22 cellular contexts compared by ENCODE assay signal in genomic region chr9:78311075-78311474, GRCh38. TPM values are rescaled to one million over a fixed set of nuclear protein-coding genes. Genes with fewer than 3 reads are reported as not detected.
A peak's percentile ranks its signal among the peaks of the same experiment; 100 is the strongest.
DNase-seq lines count a peak whose midpoint lies in the region; ATAC-seq and TF ChIP-seq lines count a peak whose summit lies in the region.
"Had no signal": no experiment of that assay in that cellular context is flagged by ENCODE, and none has a peak within 500 bp of the region (broad histone marks: within the 10 kb centered on the region; RNA-seq: fewer than 3 reads in every experiment).

No MANE protein-coding gene starts in this region.

- BruUV-seq in MCF 10A (replicated peaks; lab: Mats Ljungman, UMichigan) (no TSS peak), mammary epithelial cell (replicated peaks; lab: Mats Ljungman, UMichigan) (no TSS peak)

- intact Hi-C loops in MCF 10A (cut with micrococcal nuclease) (no loop called here), mammary epithelial cell (cut with micrococcal nuclease) (no loop called here), prostate gland (cut with DNase I) (no loop called here)

- no peak overlapping the region for H3K4me2 ChIP-seq in mammary epithelial cell (ENCODE audit: insufficient read depth, low read depth, low read length)

- dilution Hi-C loops in mammary epithelial cell (cut with HindIII; ENCODE audit: low sequenced_read_pairs) = no loop called here

- H3K4me3 Mint-ChIP-seq in MCF 10A (ENCODE audit: unreplicated experiment) = no peak overlapping the region
- H3K4me3 Mint-ChIP-seq: CD4-positive, CD25-positive, alpha-beta regulatory T cell had no signal

- no peak overlapping the region for H3K4me3 ChIP-seq in mammary epithelial cell (replicated peaks in 1 of 3; ENCODE audit: insufficient read depth in 1 of 3, low read depth in 2 of 3, low read length in 3 of 3)
- no peak overlapping the region for H3K4me3 ChIP-seq in coronary artery
- H3K4me3 ChIP-seq in prostate gland = no peak overlapping the region
- no peak overlapping the region for H3K4me3 ChIP-seq in MG63

- H3K9me3 Mint-ChIP-seq in MCF 10A (ENCODE audit: unreplicated experiment) = no peaks in the 10 kb centered on the region
- H3K9me3 Mint-ChIP-seq: CD4-positive, CD25-positive, alpha-beta regulatory T cell had no signal

- H3K4me1 ChIP-seq in mammary epithelial cell (ENCODE audit: insufficient read depth, low read length) (no peaks in the 10 kb centered on the region), prostate gland (replicated peaks) (no peaks in the 10 kb centered on the region)

- H3K27me3 ChIP-seq in mammary epithelial cell (ENCODE audit: insufficient read depth, low read length) (no peaks in the 10 kb centered on the region), prostate gland (replicated peaks; ENCODE audit: insufficient read depth) (no peaks in the 10 kb centered on the region), MG63 (no peaks in the 10 kb centered on the region)

- H3K9ac ChIP-seq in mammary epithelial cell (ENCODE audit: insufficient read depth, low read length) = no peak overlapping the region

- H3K36me3 ChIP-seq in mammary epithelial cell (ENCODE audit: insufficient read depth, low read length) (peaks cover 41% of the 10 kb centered on the region), prostate gland (no peaks in the 10 kb centered on the region), MG63 (peaks cover 31% of the 10 kb centered on the region)

- no peak overlapping the region for H3K27ac ChIP-seq in mammary epithelial cell (ENCODE audit: insufficient read depth, low read depth, low read length)
- H3K27ac ChIP-seq in VCaP = peak overlapping the region; percentile 95
- H3K27ac ChIP-seq in coronary artery = no peak overlapping the region
- H3K27ac ChIP-seq in prostate gland = peak overlapping the region; percentile 72 to 76

- H2AFZ ChIP-seq in mammary epithelial cell (ENCODE audit: low read depth, low read length) = no peak overlapping the region

- peak overlapping the region; percentile 7 for H3K27ac Mint-ChIP-seq in MCF 10A (ENCODE audit: low read depth, unreplicated experiment)
- H3K27ac Mint-ChIP-seq: CD4-positive, CD25-positive, alpha-beta regulatory T cell had no signal

- DNase-seq in MCF 10A (ENCODE audit: unreplicated experiment) (no peak), mammary epithelial cell (no peak), coronary artery (ENCODE audit: low spot score) (peak; percentile 57), prostate gland (ENCODE audit: low spot score) (no peak), MG63 (no peak), HK-2 (ENCODE audit: unreplicated experiment) (no peak)
- DNase-seq: CD4-positive, CD25-positive, alpha-beta regulatory T cell; DMS153; DND-41; H7; KG1; NCI-H1092; NCI-H1417 treated with DMSO at 0.1 percent for 48 hours; NCI-H1694 treated with DMSO at 0.1 percent for 48 hours; NCI-H2081; NCI-H226; NCI-H510A; NCI-H69; RPMI8226; SHP77 had no signal

- CTCF ChIA-PET in MCF 10A (lab: Yijun Ruan, JAX) (interaction anchor here (1.3 kb wide), 1 partner anchor 71 kb away, joined by 5 read pairs; no protein-coding TSS in a partner anchor), mammary epithelial cell (lab: Charles Lee; ENCODE audit: low non-redundant PET) (no interaction called here)

- in situ Hi-C loops in mammary epithelial cell (cut with MboI; ENCODE audit: low sequenced_read_pairs in 2 of 2) = no loop called here

- no peak for TF ChIP-seq POLR2A in prostate gland (IDR thresholded peaks at IDR 0.05)

- no peak for ATAC-seq in GM21576 (IDR thresholded peaks at IDR 0.05; ENCODE audit: unreplicated experiment)

- POLR2A ChIA-PET in MCF 10A (lab: Yijun Ruan, JAX) = no interaction called here

- TF ChIP-seq CTCF in MCF 10A (IDR thresholded peaks at IDR 0.05; ENCODE audit: unreplicated experiment) = no peak
- TF ChIP-seq CTCF in mammary epithelial cell (conservative IDR thresholded peaks at IDR 0.05 in 1 of 2, IDR thresholded peaks at IDR 0.05 in 1 of 2; ENCODE audit: extremely low read depth in 1 of 2, insufficient read depth in 1 of 2, low read depth in 1 of 2, low read length in 2 of 2) = no peak
- TF ChIP-seq CTCF in VCaP (conservative IDR thresholded peaks at IDR 0.05) = no peak
- no peak for TF ChIP-seq CTCF in coronary artery (IDR thresholded peaks at IDR 0.05)
- TF ChIP-seq CTCF in prostate gland (IDR thresholded peaks at IDR 0.05) = no peak

- H3K27me3 Mint-ChIP-seq in MCF 10A (ENCODE audit: insufficient read depth, unreplicated experiment) = no peaks in the 10 kb centered on the region
- H3K27me3 Mint-ChIP-seq: CD4-positive, CD25-positive, alpha-beta regulatory T cell had no signal

- no peaks in the 10 kb centered on the region for H3K4me1 Mint-ChIP-seq in MCF 10A (ENCODE audit: insufficient read depth, unreplicated experiment)

- H4K20me1 ChIP-seq in mammary epithelial cell (ENCODE audit: insufficient read depth, low read length) = no peaks in the 10 kb centered on the region

- peaks cover 3% of the 10 kb centered on the region for H3K79me2 ChIP-seq in mammary epithelial cell (ENCODE audit: insufficient read depth, low read length)

- peaks cover 89% of the 10 kb centered on the region for H3K36me3 Mint-ChIP-seq in MCF 10A (ENCODE audit: insufficient read depth, unreplicated experiment)

- WGBS in mammary epithelial cell (ENCODE audit: low coverage, missing lambda C conversion rate) = 100% methylated on average over 1 of the region's 5 CpGs
- 96% methylated on average over 5 of the region's 5 CpGs for WGBS in prostate gland

- H3K9me3 ChIP-seq in mammary epithelial cell (replicated peaks; ENCODE audit: insufficient read depth, low read length) = no peaks in the 10 kb centered on the region
- H3K9me3 ChIP-seq in prostate gland = no peaks in the 10 kb centered on the region
- H3K9me3 ChIP-seq in MG63 = no peaks in the 10 kb centered on the region

RNA-seq across cellular contexts. Expression of gene PSAT1, which starts 14.2 kb away (rescaled TPM):
- total RNA-seq in MCF 10A (2022) (263 and 326 TPM in 2 replicates), mammary epithelial cell (100 to 1,000 TPM; 220 to 369 TPM), prostate gland (10 to 100 TPM; 30.4 to 45.8 TPM)
- 126 TPM for polyA plus RNA-seq in mammary epithelial cell
- polyA minus RNA-seq in mammary epithelial cell = 107 TPM
- total RNA-seq in MG63 (2014; rRNA removed; shearing (Covaris generic); ENCODE audit: low replicate concordance) = 182 and 230 TPM in 2 replicates

Comparison
In these comparisons a context has a peak if more than half of its experiments do, and no peak if none do; other contexts are left out.
1. H3K27ac ChIP-seq: peak in VCaP (single experiment) and prostate gland (2 of 2); none in mammary epithelial cell (single experiment) and coronary artery (0 of 2).